ENCODE assay signal across 8 cellular contexts in the genomic region with DNA sequence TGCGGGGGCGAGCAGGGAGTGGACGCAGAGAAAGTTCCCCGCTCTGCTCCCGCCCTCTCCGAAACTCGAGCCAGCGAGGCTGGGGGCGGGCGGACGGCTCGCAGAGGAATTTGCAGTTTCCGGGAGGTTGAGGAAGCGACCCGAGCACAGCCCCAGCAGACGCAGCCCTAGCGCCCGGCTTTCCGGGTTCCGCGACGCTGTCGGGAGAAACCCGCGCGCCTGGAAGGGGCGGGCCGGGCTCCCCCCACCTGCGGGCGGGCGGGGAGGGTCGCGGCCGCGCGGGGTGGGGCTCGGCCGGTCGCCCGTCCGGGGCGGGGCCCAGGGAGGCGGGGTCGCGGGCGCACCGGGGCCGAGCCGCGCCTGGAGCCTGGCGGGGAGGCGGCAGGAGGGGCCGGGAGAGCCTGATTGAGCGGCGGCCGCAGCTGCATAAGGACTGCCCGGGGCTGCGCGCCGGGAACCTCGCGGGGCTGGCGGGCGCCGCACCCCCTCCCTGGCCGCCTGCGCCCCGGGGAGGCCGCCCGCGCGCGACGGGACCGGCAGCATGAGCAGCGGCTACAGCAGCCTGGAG. TPM values are rescaled to one million over a fixed set of nuclear protein-coding genes. Genes with fewer than 3 reads are reported as not detected.
DNase-seq lines count a peak whose midpoint lies in the region; ATAC-seq and TF ChIP-seq lines count a peak whose summit lies in the region.

A gene with protein sequence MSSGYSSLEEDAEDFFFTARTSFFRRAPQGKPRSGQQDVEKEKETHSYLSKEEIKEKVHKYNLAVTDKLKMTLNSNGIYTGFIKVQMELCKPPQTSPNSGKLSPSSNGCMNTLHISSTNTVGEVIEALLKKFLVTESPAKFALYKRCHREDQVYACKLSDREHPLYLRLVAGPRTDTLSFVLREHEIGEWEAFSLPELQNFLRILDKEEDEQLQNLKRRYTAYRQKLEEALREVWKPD (plus strand): TSS at position 404 of the 568 bp plus-strand sequence. CDS start 138 bp downstream, at position 542.

- no peaks in the 10 kb centered on the region for H3K9me2 ChIP-seq in neural cell (ENCODE audit: insufficient read depth, low read length)

- TF ChIP-seq EP300 in neural cell (conservative IDR thresholded peaks at IDR 0.05; ENCODE audit: poor library complexity, severe bottlenecking) (no peak), suprapubic skin (IDR thresholded peaks at IDR 0.05) (no peak)

- peak within 1 kb of the TSS; percentile 33 for H2AFZ ChIP-seq in neural cell (ENCODE audit: low read depth, low read length)

- peaks cover 31% of the 10 kb centered on the region for H3K27me3 ChIP-seq in neural cell (ENCODE audit: insufficient read depth, low read depth, low read length)
- H3K27me3 ChIP-seq in suprapubic skin: no peaks in the 10 kb centered on the region

- H3K36me3 ChIP-seq in neural cell (ENCODE audit: insufficient read depth, low read length) (no peaks in the 10 kb centered on the region), suprapubic skin (no peaks in the 10 kb centered on the region)

- peak within 1 kb of the TSS; percentile 96 to 98 for H3K4me3 Mint-ChIP-seq in CD14-positive monocyte

- H3K27ac ChIP-seq in neural cell (ENCODE audit: low read length): no peak within 1 kb of the TSS
- H3K27ac ChIP-seq in suprapubic skin: peak within 1 kb of the TSS; percentile 89

- H3K9ac ChIP-seq in neural cell (ENCODE audit: low read length): peak within 1 kb of the TSS; percentile 42

- H3K4me2 ChIP-seq in neural cell (ENCODE audit: low read length): peak within 1 kb of the TSS; percentile 83

- H3K9me3 ChIP-seq in neural cell (ENCODE audit: low read length): no peaks in the 10 kb centered on the region
- no peaks in the 10 kb centered on the region for H3K9me3 ChIP-seq in suprapubic skin

- H3K27me3 Mint-ChIP-seq in CD14-positive monocyte (ENCODE audit: low read depth in 3 of 3): peaks cover 0 to 1% (median 1%) of the 10 kb centered on the region in 3 donors

- no peaks in the 10 kb centered on the region for H3F3A ChIP-seq in neural cell (ENCODE audit: insufficient read depth, low read length, poor library complexity, severe bottlenecking)

- DNase-seq in CD14-positive monocyte (ENCODE audit: low spot score) (peak; percentile 69), RPMI7951 (ENCODE audit: low read depth) (peak; percentile 73), fibroblast of peridontal ligament (ENCODE audit: extremely low read depth) (peak; percentile 42), suprapubic skin (ENCODE audit: low spot score in 2 of 2) (peak; percentile 79 to 83)
- peak; percentile 42 to 66 for DNase-seq in activated T-helper 1 cell treated with anti-CD3 and anti-CD28 coated beads, Interleukin-2, amount 50 U/mL, for 16 hours (ENCODE audit: low read depth in 1 of 2, low spot score in 1 of 2)

- 0% methylated on average over 1 of the region's 76 CpGs for WGBS in suprapubic skin

- peak within 1 kb of the TSS; percentile 89 to 99 (median 96) for H3K27ac Mint-ChIP-seq in CD14-positive monocyte

- H3K4me3 ChIP-seq in neural cell (ENCODE audit: low read length): peak within 1 kb of the TSS; percentile 90
- peak within 1 kb of the TSS; percentile 87 for H3K4me3 ChIP-seq in suprapubic skin

- peaks cover 18 to 31% of the 10 kb centered on the region in 2 donors for H3K36me3 Mint-ChIP-seq in CD14-positive monocyte

- peaks cover 41% of the 10 kb centered on the region for H3K4me1 Mint-ChIP-seq in CD14-positive monocyte

- intact Hi-C loops in CD14-positive monocyte (cut with micrococcal nuclease): loop anchor here (2.0 to 5.0 kb wide), 6 partner anchors 13 to 147 kb away; a partner anchor contains a TSS

- TF ChIP-seq POLR2A in suprapubic skin (IDR thresholded peaks at IDR 0.05): peak in 1 of 2 donors; percentile 20

- H3K4me1 ChIP-seq in suprapubic skin: peaks cover 26% of the 10 kb centered on the region

- H4K20me1 ChIP-seq in neural cell (ENCODE audit: insufficient read depth): no peaks in the 10 kb centered on the region

- H3K79me2 ChIP-seq in neural cell (replicated peaks; ENCODE audit: insufficient read depth, low read length): no peaks in the 10 kb centered on the region

- no peak for TF ChIP-seq RAD21 in neural cell (conservative IDR thresholded peaks at IDR 0.05)

- TF ChIP-seq CTCF in CD14-positive monocyte (IDR thresholded peaks at IDR 0.05) (no peak), neural cell (IDR thresholded peaks at IDR 0.05; ENCODE audit: poor library complexity, severe bottlenecking) (no peak), suprapubic skin (IDR thresholded peaks at IDR 0.05) (no peak)

- ATAC-seq in GM19324 (IDR thresholded peaks at IDR 0.05; ENCODE audit: low FRiP score, unreplicated experiment): peak; percentile 75
- ATAC-seq in HG03457 (IDR thresholded peaks at IDR 0.05; ENCODE audit: unreplicated experiment): peak; percentile 50

- H3K9me3 Mint-ChIP-seq in CD14-positive monocyte: no peaks in the 10 kb centered on the region

TF ChIP-seq in neural cell, 6 proteins besides CTCF, POLR2A, EP300 and RAD21:
- TF ChIP-seq SMC3 (conservative IDR thresholded peaks at IDR 0.05; ENCODE audit: poor library complexity) (no peak), EZH2 (IDR thresholded peaks at IDR 0.05; ENCODE audit: borderline replicate concordance, insufficient read depth, low read length, poor library complexity, severe bottlenecking) (no peak), MXI1 (conservative IDR thresholded peaks at IDR 0.05; ENCODE audit: poor library complexity, severe bottlenecking) (no peak), POLR2AphosphoS5 (IDR thresholded peaks at IDR 0.05) (no peak), TAF1 (IDR thresholded peaks at IDR 0.05; ENCODE audit: low read depth) (no peak)
- TF ChIP-seq, protein P1, sequence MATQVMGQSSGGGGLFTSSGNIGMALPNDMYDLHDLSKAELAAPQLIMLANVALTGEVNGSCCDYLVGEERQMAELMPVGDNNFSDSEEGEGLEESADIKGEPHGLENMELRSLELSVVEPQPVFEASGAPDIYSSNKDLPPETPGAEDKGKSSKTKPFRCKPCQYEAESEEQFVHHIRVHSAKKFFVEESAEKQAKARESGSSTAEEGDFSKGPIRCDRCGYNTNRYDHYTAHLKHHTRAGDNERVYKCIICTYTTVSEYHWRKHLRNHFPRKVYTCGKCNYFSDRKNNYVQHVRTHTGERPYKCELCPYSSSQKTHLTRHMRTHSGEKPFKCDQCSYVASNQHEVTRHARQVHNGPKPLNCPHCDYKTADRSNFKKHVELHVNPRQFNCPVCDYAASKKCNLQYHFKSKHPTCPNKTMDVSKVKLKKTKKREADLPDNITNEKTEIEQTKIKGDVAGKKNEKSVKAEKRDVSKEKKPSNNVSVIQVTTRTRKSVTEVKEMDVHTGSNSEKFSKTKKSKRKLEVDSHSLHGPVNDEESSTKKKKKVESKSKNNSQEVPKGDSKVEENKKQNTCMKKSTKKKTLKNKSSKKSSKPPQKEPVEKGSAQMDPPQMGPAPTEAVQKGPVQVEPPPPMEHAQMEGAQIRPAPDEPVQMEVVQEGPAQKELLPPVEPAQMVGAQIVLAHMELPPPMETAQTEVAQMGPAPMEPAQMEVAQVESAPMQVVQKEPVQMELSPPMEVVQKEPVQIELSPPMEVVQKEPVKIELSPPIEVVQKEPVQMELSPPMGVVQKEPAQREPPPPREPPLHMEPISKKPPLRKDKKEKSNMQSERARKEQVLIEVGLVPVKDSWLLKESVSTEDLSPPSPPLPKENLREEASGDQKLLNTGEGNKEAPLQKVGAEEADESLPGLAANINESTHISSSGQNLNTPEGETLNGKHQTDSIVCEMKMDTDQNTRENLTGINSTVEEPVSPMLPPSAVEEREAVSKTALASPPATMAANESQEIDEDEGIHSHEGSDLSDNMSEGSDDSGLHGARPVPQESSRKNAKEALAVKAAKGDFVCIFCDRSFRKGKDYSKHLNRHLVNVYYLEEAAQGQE (IDR thresholded peaks at IDR 0.05; ENCODE audit: borderline replicate concordance): no peak

RNA-seq across cellular contexts. Expression of the gene that starts here (rescaled TPM):
- polyA plus RNA-seq in CD14-positive monocyte (10 to 100 TPM in 1 of 2 donors, 1 to 10 TPM in 1; 6.6 to 14.5 TPM), neural cell (0.06 and 0.64 TPM in 2 replicates)
- 12.4 and 15.2 TPM in 2 replicates for total RNA-seq in RPMI7951 (2014; rRNA removed; shearing (Covaris generic))
- 0.49 and 0.93 TPM in 2 replicates for polyA minus RNA-seq in neural cell
- 10 to 100 TPM in 3 of 4 donors, 1 to 10 TPM in 1; 9.1 to 16.1 (median 11.2) TPM for total RNA-seq in suprapubic skin
